ENCODE assay signal across 2 cellular contexts in the genomic region with DNA sequence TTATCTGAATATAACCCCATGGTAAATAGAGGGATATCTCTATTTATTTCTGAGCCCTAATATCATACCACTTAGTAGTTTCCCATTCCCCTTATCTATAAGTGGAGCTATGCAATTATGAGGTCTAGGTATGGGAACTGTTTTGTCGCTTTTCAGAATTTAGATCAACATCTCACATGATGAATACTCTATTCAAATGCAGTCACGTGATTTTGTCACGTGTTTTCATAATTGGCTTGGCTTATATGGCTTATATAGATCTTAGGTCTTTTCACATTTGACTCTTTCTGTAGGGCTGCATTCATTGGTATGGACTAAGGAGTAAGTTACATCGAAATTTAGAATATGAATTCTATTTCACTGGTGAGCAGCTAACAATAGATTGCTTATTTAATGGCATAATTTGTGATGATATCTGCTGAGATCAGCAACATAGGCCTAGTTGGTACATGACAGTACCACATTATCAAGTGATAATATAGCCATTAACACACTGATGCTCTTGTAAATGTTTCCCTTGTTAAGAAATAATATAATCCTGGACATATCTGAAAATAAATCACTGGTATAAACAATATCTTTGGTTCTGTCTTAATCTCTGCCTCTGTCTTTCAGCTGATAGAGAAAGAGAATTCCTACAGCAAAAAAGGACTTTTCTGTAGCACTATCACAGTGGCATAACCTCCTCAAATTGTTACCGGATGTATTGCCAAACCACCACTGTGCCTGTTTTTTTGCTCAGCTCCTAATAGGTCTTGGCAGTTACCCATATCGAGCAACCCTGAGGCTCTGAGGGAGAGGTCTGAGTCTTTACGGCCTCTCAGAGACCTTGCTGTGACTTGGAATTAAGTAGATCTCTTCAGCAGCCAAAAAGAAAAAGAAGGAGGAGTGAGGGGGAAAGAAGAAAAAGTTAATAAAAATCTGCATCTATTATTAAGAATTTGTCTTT.
TF ChIP-seq lines count a peak whose summit lies in the region.

No MANE protein-coding gene starts in this region.

TF ChIP-seq in A549, 52 proteins besides CTCF, POLR2A, EP300 and RAD21 (continued from another document):
- TF ChIP-seq, protein P1, sequence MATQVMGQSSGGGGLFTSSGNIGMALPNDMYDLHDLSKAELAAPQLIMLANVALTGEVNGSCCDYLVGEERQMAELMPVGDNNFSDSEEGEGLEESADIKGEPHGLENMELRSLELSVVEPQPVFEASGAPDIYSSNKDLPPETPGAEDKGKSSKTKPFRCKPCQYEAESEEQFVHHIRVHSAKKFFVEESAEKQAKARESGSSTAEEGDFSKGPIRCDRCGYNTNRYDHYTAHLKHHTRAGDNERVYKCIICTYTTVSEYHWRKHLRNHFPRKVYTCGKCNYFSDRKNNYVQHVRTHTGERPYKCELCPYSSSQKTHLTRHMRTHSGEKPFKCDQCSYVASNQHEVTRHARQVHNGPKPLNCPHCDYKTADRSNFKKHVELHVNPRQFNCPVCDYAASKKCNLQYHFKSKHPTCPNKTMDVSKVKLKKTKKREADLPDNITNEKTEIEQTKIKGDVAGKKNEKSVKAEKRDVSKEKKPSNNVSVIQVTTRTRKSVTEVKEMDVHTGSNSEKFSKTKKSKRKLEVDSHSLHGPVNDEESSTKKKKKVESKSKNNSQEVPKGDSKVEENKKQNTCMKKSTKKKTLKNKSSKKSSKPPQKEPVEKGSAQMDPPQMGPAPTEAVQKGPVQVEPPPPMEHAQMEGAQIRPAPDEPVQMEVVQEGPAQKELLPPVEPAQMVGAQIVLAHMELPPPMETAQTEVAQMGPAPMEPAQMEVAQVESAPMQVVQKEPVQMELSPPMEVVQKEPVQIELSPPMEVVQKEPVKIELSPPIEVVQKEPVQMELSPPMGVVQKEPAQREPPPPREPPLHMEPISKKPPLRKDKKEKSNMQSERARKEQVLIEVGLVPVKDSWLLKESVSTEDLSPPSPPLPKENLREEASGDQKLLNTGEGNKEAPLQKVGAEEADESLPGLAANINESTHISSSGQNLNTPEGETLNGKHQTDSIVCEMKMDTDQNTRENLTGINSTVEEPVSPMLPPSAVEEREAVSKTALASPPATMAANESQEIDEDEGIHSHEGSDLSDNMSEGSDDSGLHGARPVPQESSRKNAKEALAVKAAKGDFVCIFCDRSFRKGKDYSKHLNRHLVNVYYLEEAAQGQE (IDR thresholded peaks at IDR 0.05) = no peak
- TF ChIP-seq GATA3 (IDR thresholded peaks at IDR 0.05; ENCODE audit: borderline replicate concordance) = no peak
- no peak for TF ChIP-seq KDM1A (IDR thresholded peaks at IDR 0.05; ENCODE audit: low read depth)
- TF ChIP-seq MAFK (IDR thresholded peaks at IDR 0.05; ENCODE audit: partially characterized antibody) = peak; percentile 62
- TF ChIP-seq BHLHE40 (IDR thresholded peaks at IDR 0.05; ENCODE audit: low read depth, low read length) = no peak
- TF ChIP-seq, protein P2, sequence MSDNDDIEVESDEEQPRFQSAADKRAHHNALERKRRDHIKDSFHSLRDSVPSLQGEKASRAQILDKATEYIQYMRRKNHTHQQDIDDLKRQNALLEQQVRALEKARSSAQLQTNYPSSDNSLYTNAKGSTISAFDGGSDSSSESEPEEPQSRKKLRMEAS (IDR thresholded peaks at IDR 0.05) = no peak
- no peak for TF ChIP-seq EHF (CRISPR knock-in tag; IDR thresholded peaks at IDR 0.05)
- TF ChIP-seq POLR2AphosphoS2 (conservative IDR thresholded peaks at IDR 0.05; ENCODE audit: low read length) = no peak
- no peak for TF ChIP-seq ZNF302 (CRISPR knock-in tag; IDR thresholded peaks at IDR 0.05)
- TF ChIP-seq CBX8 (IDR thresholded peaks at IDR 0.05) = no peak
- TF ChIP-seq FOSL2 (IDR thresholded peaks at IDR 0.05) = no peak
- TF ChIP-seq FOSL2 (CRISPR knock-in tag; IDR thresholded peaks at IDR 0.05) = no peak
- TF ChIP-seq, protein P3, sequence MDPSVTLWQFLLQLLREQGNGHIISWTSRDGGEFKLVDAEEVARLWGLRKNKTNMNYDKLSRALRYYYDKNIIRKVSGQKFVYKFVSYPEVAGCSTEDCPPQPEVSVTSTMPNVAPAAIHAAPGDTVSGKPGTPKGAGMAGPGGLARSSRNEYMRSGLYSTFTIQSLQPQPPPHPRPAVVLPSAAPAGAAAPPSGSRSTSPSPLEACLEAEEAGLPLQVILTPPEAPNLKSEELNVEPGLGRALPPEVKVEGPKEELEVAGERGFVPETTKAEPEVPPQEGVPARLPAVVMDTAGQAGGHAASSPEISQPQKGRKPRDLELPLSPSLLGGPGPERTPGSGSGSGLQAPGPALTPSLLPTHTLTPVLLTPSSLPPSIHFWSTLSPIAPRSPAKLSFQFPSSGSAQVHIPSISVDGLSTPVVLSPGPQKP (IDR thresholded peaks at IDR 0.05; ENCODE audit: low read depth, low read length) = no peak
- peak; percentile 66 for TF ChIP-seq USF2 (IDR thresholded peaks at IDR 0.05)
- TF ChIP-seq JUN (IDR thresholded peaks at IDR 0.05) = no peak
- no peak for TF ChIP-seq RFX5 (IDR thresholded peaks at IDR 0.05)
- TF ChIP-seq CEBPB (IDR thresholded peaks at IDR 0.05) = no peak
- no peak for TF ChIP-seq ZFP36 (IDR thresholded peaks at IDR 0.05; ENCODE audit: borderline replicate concordance, partially characterized antibody)

TF ChIP-seq in SK-N-SH, 30 proteins besides CTCF, POLR2A, EP300 and RAD21 (continued from another document):
- TF ChIP-seq, protein P4, sequence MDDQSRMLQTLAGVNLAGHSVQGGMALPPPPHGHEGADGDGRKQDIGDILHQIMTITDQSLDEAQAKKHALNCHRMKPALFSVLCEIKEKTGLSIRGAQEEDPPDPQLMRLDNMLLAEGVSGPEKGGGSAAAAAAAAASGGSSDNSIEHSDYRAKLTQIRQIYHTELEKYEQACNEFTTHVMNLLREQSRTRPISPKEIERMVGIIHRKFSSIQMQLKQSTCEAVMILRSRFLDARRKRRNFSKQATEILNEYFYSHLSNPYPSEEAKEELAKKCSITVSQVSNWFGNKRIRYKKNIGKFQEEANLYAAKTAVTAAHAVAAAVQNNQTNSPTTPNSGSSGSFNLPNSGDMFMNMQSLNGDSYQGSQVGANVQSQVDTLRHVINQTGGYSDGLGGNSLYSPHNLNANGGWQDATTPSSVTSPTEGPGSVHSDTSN (IDR thresholded peaks at IDR 0.05) = 0 out of 2 replicates have a peak, but pooled peaks have one; percentile 12
- TF ChIP-seq, protein P5, sequence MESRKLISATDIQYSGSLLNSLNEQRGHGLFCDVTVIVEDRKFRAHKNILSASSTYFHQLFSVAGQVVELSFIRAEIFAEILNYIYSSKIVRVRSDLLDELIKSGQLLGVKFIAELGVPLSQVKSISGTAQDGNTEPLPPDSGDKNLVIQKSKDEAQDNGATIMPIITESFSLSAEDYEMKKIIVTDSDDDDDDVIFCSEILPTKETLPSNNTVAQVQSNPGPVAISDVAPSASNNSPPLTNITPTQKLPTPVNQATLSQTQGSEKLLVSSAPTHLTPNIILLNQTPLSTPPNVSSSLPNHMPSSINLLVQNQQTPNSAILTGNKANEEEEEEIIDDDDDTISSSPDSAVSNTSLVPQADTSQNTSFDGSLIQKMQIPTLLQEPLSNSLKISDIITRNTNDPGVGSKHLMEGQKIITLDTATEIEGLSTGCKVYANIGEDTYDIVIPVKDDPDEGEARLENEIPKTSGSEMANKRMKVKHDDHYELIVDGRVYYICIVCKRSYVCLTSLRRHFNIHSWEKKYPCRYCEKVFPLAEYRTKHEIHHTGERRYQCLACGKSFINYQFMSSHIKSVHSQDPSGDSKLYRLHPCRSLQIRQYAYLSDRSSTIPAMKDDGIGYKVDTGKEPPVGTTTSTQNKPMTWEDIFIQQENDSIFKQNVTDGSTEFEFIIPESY (IDR thresholded peaks at IDR 0.05; ENCODE audit: borderline replicate concordance, low read depth) = no peak
- TF ChIP-seq MEF2A (IDR thresholded peaks at IDR 0.05; ENCODE audit: borderline replicate concordance, low read depth) (no peak), EZH2phosphoT487 (IDR thresholded peaks at IDR 0.05; ENCODE audit: borderline replicate concordance, low read depth) (no peak), SIN3A (IDR thresholded peaks at IDR 0.05; ENCODE audit: borderline replicate concordance, low read depth, low read length) (no peak), GATA2 (CRISPR knock-in tag; IDR thresholded peaks at IDR 0.05) (peak; percentile 53), TCF12 (IDR thresholded peaks at IDR 0.05) (peak; percentile 53), FOSL2 (IDR thresholded peaks at IDR 0.05; ENCODE audit: borderline replicate concordance, low read depth) (no peak)
